Comparison of ENCODE assay signal across 20 cellular contexts in the genomic region with DNA sequence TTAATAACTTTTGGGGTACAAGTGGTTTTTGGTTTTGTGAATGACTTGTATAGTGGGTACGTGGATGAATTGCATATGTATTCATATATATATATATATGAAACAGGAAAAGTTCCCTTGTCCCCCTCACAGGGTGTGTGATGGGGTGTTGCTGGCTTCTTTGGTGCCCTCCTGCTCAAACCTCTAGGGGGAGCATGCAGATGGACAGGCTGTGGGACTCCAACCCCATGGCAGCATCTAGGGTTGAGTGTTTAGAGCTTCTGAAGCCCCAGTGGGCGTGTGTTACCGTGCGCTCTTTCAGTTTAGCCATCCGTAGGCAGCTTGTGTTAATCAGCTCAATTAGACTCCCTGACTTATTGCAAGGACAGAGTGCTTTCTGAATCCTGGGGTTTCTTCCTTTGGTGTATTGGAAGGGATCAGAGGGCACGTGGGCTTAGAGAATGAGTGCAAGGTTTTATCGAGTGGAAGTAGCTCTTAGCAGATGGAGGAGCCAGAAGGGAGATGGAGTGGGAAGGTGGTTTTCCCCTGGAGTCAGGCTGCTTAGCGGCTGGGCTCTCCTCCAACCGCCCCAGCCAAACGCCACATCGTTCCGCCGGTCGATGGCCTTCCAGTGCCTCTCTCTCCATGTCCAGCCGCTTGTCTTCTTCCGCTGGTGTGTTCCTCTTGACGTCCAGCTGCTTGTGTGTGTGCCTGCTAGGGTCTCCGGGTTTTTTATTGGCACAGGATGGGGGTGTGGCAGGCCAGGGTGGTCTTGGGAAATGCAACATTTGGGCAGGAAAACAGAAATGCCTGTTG.
DNase-seq lines count a peak whose midpoint lies in the region; ATAC-seq, FAIRE-seq and TF ChIP-seq lines count a peak whose summit lies in the region.
"Had no signal": no experiment of that assay in that cellular context is flagged by ENCODE, and none has a peak within 500 bp of the region (broad histone marks: within the 10 kb centered on the region; RNA-seq: fewer than 3 reads in every experiment).

No MANE protein-coding gene starts in this region.

- H3K4ac ChIP-seq in H9 (ENCODE audit: low read depth, low read length) = no peak overlapping the region

- no peak overlapping the region for H4K5ac ChIP-seq in H9 (ENCODE audit: insufficient read length, low read depth, low read length)

- no peak overlapping the region for H3K4me3 ChIP-seq in retinal pigment epithelial cell (ENCODE audit: low read length)
- H3K4me3 ChIP-seq: breast epithelium, gastrocnemius medialis, GM12878, tibial nerve had no signal

- H4K20me1 ChIP-seq in H9 (ENCODE audit: control insufficient read depth, insufficient read depth, insufficient read length) = no peaks in the 10 kb centered on the region

- no peak overlapping the region for H3K14ac ChIP-seq in H9 (ENCODE audit: insufficient read depth, low read length)

- H3K18ac ChIP-seq in H9 (ENCODE audit: insufficient read length, low read depth, low read length) = no peak overlapping the region

- no peaks in the 10 kb centered on the region for H3K79me2 ChIP-seq in H9 (ENCODE audit: insufficient read depth, low read length)

- no peak overlapping the region for H2BK5ac ChIP-seq in H9 (ENCODE audit: insufficient read length, low read length)

- H2AK5ac ChIP-seq in H9 (ENCODE audit: insufficient read length, low read length) = no peak overlapping the region

- H3K79me1 ChIP-seq in H9 (ENCODE audit: insufficient read depth, low read depth, low read length, poor library complexity, severe bottlenecking) = no peaks in the 10 kb centered on the region

- H3K4me2 ChIP-seq in H9 (ENCODE audit: insufficient read depth, insufficient read length, low read length) = no peak overlapping the region

- no peaks in the 10 kb centered on the region for H3K9me3 Mint-ChIP-seq in activated CD4-positive, alpha-beta T cell treated with anti-CD3 and anti-CD28 coated beads for 36 hours (ENCODE audit: low read depth)
- H3K9me3 Mint-ChIP-seq in H9 = no peaks in the 10 kb centered on the region; a peak in 3 of 5 replicates
- no peaks in the 10 kb centered on the region for H3K9me3 Mint-ChIP-seq in activated T-helper 2 cell treated with anti-CD3 and anti-CD28 coated beads, Interferon-gamma antibody, Interleukin-2, Interleukin-4, amounts not matched to agents 10 μg/mL and 5 μg/mL and 100 μg/mL, durations not matched to agents 14 hours and 24 hours and 36 hours
- H3K9me3 Mint-ChIP-seq: activated naive CD8-positive, alpha-beta T cell treated with anti-CD3 and anti-CD28 coated beads, Interleukin-2, amount 50 U/mL, for 24 hours; dendritic cell treated with granulocyte-macrophage colony-stimulating factor and Interleukin-4, amounts not matched to agents 40 ng/mL and 50 ng/mL, for 4 days; stimulated activated memory B cell treated with anti-CD40 and anti-IgM and Interleukin-4, amounts not matched to agents 10 μg/mL and 1 μg/mL and 100 μg/mL, for 72 hours had no signal

- POLR2A ChIA-PET in activated CD4-positive, alpha-beta T cell treated with anti-CD3 and anti-CD28 coated beads for 36 hours (lab: Charles Lee) = no interaction called here

- H3K27ac Mint-ChIP-seq in activated CD4-positive, alpha-beta T cell treated with anti-CD3 and anti-CD28 coated beads for 36 hours = no peak overlapping the region
- H3K27ac Mint-ChIP-seq in H9 = no peak overlapping the region
- no peak overlapping the region for H3K27ac Mint-ChIP-seq in activated T-helper 2 cell treated with anti-CD3 and anti-CD28 coated beads, Interferon-gamma antibody, Interleukin-2, Interleukin-4, amounts not matched to agents 10 μg/mL and 5 μg/mL and 100 μg/mL, durations not matched to agents 14 hours and 24 hours and 36 hours
- H3K27ac Mint-ChIP-seq: activated naive CD8-positive, alpha-beta T cell treated with anti-CD3 and anti-CD28 coated beads, Interleukin-2, amount 50 U/mL, for 24 hours; dendritic cell treated with granulocyte-macrophage colony-stimulating factor and Interleukin-4, amounts not matched to agents 40 ng/mL and 50 ng/mL, for 4 days; stimulated activated memory B cell treated with anti-CD40 and anti-IgM and Interleukin-4, amounts not matched to agents 10 μg/mL and 1 μg/mL and 100 μg/mL, for 72 hours had no signal

- no peak overlapping the region for H2BK12ac ChIP-seq in H9 (ENCODE audit: insufficient read length, low read depth, low read length)

- no peaks in the 10 kb centered on the region for H3K9me3 ChIP-seq in H9 (ENCODE audit: control insufficient read depth, low read depth, low read length)
- H3K9me3 ChIP-seq: breast epithelium, gastrocnemius medialis, tibial nerve had no signal

- no peaks in the 10 kb centered on the region for H3K36me3 Mint-ChIP-seq in activated CD4-positive, alpha-beta T cell treated with anti-CD3 and anti-CD28 coated beads for 36 hours (ENCODE audit: low read depth)
- 0 out of 7 replicates have a peak, but pooled peaks cover 0 to 1% (median 0%) of the 10 kb centered on the region in 3 experiments for H3K36me3 Mint-ChIP-seq in H9 (ENCODE audit: insufficient read depth in 1 of 3, low read depth in 3 of 3)
- H3K36me3 Mint-ChIP-seq in activated T-helper 2 cell treated with anti-CD3 and anti-CD28 coated beads, Interferon-gamma antibody, Interleukin-2, Interleukin-4, amounts not matched to agents 10 μg/mL and 5 μg/mL and 100 μg/mL, durations not matched to agents 14 hours and 24 hours and 36 hours (ENCODE audit: low read depth) = no peaks in the 10 kb centered on the region
- H3K36me3 Mint-ChIP-seq: stimulated activated memory B cell treated with anti-CD40 and anti-IgM and Interleukin-4, amounts not matched to agents 10 μg/mL and 1 μg/mL and 100 μg/mL, for 72 hours had no signal

- H3K27me3 Mint-ChIP-seq in activated CD4-positive, alpha-beta T cell treated with anti-CD3 and anti-CD28 coated beads for 36 hours = peaks cover 2% of the 10 kb centered on the region
- no peaks in the 10 kb centered on the region; the same call in 1 of the 2 replicates for H3K27me3 Mint-ChIP-seq in H9 (ENCODE audit: low read depth)
- H3K27me3 Mint-ChIP-seq in activated T-helper 2 cell treated with anti-CD3 and anti-CD28 coated beads, Interferon-gamma antibody, Interleukin-2, Interleukin-4, amounts not matched to agents 10 μg/mL and 5 μg/mL and 100 μg/mL, durations not matched to agents 14 hours and 24 hours and 36 hours (ENCODE audit: low read depth) = no peaks in the 10 kb centered on the region

- H3K56ac ChIP-seq in H9 (ENCODE audit: insufficient read length, low read depth, low read length) = no peak overlapping the region

- no peak overlapping the region for H2AFZ ChIP-seq in H9 (ENCODE audit: low read length)

- H3T11ph ChIP-seq in H9 (ENCODE audit: low read length) = no peak overlapping the region

- H3K4me1 ChIP-seq in H9 (ENCODE audit: insufficient read depth, low read length) = peaks cover 11% of the 10 kb centered on the region; the same call in 1 of the 2 replicates
- H3K4me1 ChIP-seq: breast epithelium, gastrocnemius medialis had no signal

- no peaks in the 10 kb centered on the region for H3K23me2 ChIP-seq in H9 (ENCODE audit: insufficient read length, low read depth, low read length, poor library complexity, severe bottlenecking)

- H2BK15ac ChIP-seq in H9 (ENCODE audit: low read depth, low read length) = no peak overlapping the region

- CTCF ChIA-PET in activated CD4-positive, alpha-beta T cell treated with anti-CD3 and anti-CD28 coated beads for 36 hours (lab: Charles Lee) = no interaction called here

- no peak overlapping the region for H3K23ac ChIP-seq in H9 (ENCODE audit: insufficient read length, low read depth, low read length)

- FAIRE-seq in HTR-8/SVneo (lab: Jason Lieb, UNC) = no peak
- FAIRE-seq: GM12878 had no signal

- no peak overlapping the region for H3K9ac ChIP-seq in H9 (ENCODE audit: extremely low read depth, insufficient read length, low read length)

- TF ChIP-seq CTCF in H9 (conservative IDR thresholded peaks at IDR 0.05) (peak; percentile 60), retinal pigment epithelial cell (conservative IDR thresholded peaks at IDR 0.05; ENCODE audit: low read depth, low read length) (peak; percentile 45)

- peak; percentile 5 for DNase-seq in activated CD4-positive, alpha-beta T cell treated with anti-CD3 and anti-CD28 coated beads for 36 hours
- no peak for DNase-seq in activated CD4-positive, alpha-beta T cell treated with anti-CD3 and anti-CD28 coated beads, Interleukin-2, amount 50 U/mL, for 4 hours
- DNase-seq in H9 (peak; percentile 45), SK-MEL-5 (ENCODE audit: low read depth, low spot score) (peak; percentile 38), retinal pigment epithelial cell (ENCODE audit: low read depth) (no peak), NCI-H1436 treated with DMSO at 0.1 percent for 48 hours (lab: John Stamatoyannopoulos, UW) (no peak), HTR-8/SVneo (ENCODE audit: insufficient read length, low spot score) (no peak)
- DNase-seq in activated T-helper 2 cell treated with anti-CD3 and anti-CD28 coated beads, Interferon-gamma antibody, Interleukin-2, Interleukin-4, amounts not matched to agents 10 μg/mL and 5 μg/mL and 100 μg/mL, durations not matched to agents 14 hours and 24 hours and 36 hours (ENCODE audit: low spot score) = no peak
- DNase-seq: activated naive CD8-positive, alpha-beta T cell treated with anti-CD3 and anti-CD28 coated beads, Interleukin-2, amount 50 U/mL, for 24 hours; gastrocnemius medialis; Kasumi-1; NCI-H1105 treated with DMSO at 0.1 percent for 48 hours; NCI-H2171 treated with DMSO at 0.1 percent for 48 hours; right cardiac atrium; stimulated activated CD4-positive, alpha-beta T cell treated with anti-CD3 and anti-CD28 coated beads, Interleukin-15, amount 100 ng/mL, for 24 hours had no signal

- no peaks in the 10 kb centered on the region for H3K4me1 Mint-ChIP-seq in activated CD4-positive, alpha-beta T cell treated with anti-CD3 and anti-CD28 coated beads for 36 hours
- peaks cover 39 to 53% of the 10 kb centered on the region in 2 experiments for H3K4me1 Mint-ChIP-seq in H9
- no peaks in the 10 kb centered on the region for H3K4me1 Mint-ChIP-seq in activated T-helper 2 cell treated with anti-CD3 and anti-CD28 coated beads, Interferon-gamma antibody, Interleukin-2, Interleukin-4, amounts not matched to agents 10 μg/mL and 5 μg/mL and 100 μg/mL, durations not matched to agents 14 hours and 24 hours and 36 hours (ENCODE audit: low read depth)
- H3K4me1 Mint-ChIP-seq: activated naive CD8-positive, alpha-beta T cell treated with anti-CD3 and anti-CD28 coated beads, Interleukin-2, amount 50 U/mL, for 24 hours; stimulated activated memory B cell treated with anti-CD40 and anti-IgM and Interleukin-4, amounts not matched to agents 10 μg/mL and 1 μg/mL and 100 μg/mL, for 72 hours had no signal

- H3K27ac ChIP-seq in H9 (ENCODE audit: insufficient read length, low read depth, low read length) = no peak overlapping the region
- H3K27ac ChIP-seq: breast epithelium, gastrocnemius medialis, tibial nerve had no signal

- H2BK120ac ChIP-seq in H9 (ENCODE audit: low read depth, low read length, poor library complexity, severe bottlenecking) = no peak overlapping the region

- no peak for ATAC-seq in activated CD4-positive, alpha-beta T cell treated with anti-CD3 and anti-CD28 coated beads for 36 hours
- ATAC-seq: activated naive CD8-positive, alpha-beta T cell treated with anti-CD3 and anti-CD28 coated beads, Interleukin-2, amount 50 U/mL, for 24 hours; gastrocnemius medialis; GM12878; right cardiac atrium; stimulated activated memory B cell treated with anti-CD40 and anti-IgM and Interleukin-4, amounts not matched to agents 10 μg/mL and 1 μg/mL and 100 μg/mL, for 72 hours had no signal

- WGBS in H9 (ENCODE audit: extremely low coverage, insufficient read length, low lambda C conversion rate) = no CpG with 5 or more reads among the region's 18 CpGs

- H4K91ac ChIP-seq in H9 (ENCODE audit: insufficient read length, low read depth, low read length) = no peak overlapping the region

- H2BK20ac ChIP-seq in H9 (ENCODE audit: low read depth, low read length, poor library complexity, severe bottlenecking) = no peak overlapping the region

- intact Hi-C loops in activated CD4-positive, alpha-beta T cell treated with anti-CD3 and anti-CD28 coated beads for 36 hours (cut with DNase I, micrococcal nuclease) = no loop called here
- intact Hi-C loops in activated T-helper 2 cell treated with anti-CD3 and anti-CD28 coated beads, Interferon-gamma antibody, Interleukin-2, Interleukin-4, amounts not matched to agents 10 μg/mL and 5 μg/mL and 100 μg/mL, durations not matched to agents 14 hours and 24 hours and 36 hours (cut with micrococcal nuclease) = no loop called here

- in situ Hi-C loops in SK-MEL-5 (cut with HindIII; ENCODE audit: low pct_unique_long_range_greater_than_20kb, low sequenced_read_pairs) = no loop called here

- H3K4me3 Mint-ChIP-seq in activated CD4-positive, alpha-beta T cell treated with anti-CD3 and anti-CD28 coated beads for 36 hours = no peak overlapping the region
- H3K4me3 Mint-ChIP-seq in H9 = no peak overlapping the region
- no peak overlapping the region for H3K4me3 Mint-ChIP-seq in activated T-helper 2 cell treated with anti-CD3 and anti-CD28 coated beads, Interferon-gamma antibody, Interleukin-2, Interleukin-4, amounts not matched to agents 10 μg/mL and 5 μg/mL and 100 μg/mL, durations not matched to agents 14 hours and 24 hours and 36 hours (ENCODE audit: low read depth)
- H3K4me3 Mint-ChIP-seq: activated naive CD8-positive, alpha-beta T cell treated with anti-CD3 and anti-CD28 coated beads, Interleukin-2, amount 50 U/mL, for 24 hours; dendritic cell treated with granulocyte-macrophage colony-stimulating factor and Interleukin-4, amounts not matched to agents 40 ng/mL and 50 ng/mL, for 4 days; stimulated activated memory B cell treated with anti-CD40 and anti-IgM and Interleukin-4, amounts not matched to agents 10 μg/mL and 1 μg/mL and 100 μg/mL, for 72 hours had no signal

- H4K8ac ChIP-seq in H9 (replicated peaks; ENCODE audit: insufficient read length, low read depth, low read length) = no peak overlapping the region

- no peaks in the 10 kb centered on the region for H3K27me3 ChIP-seq in H9 (ENCODE audit: insufficient read depth, low read length)
- H3K27me3 ChIP-seq: breast epithelium, gastrocnemius medialis, tibial nerve had no signal

Comparison
In these comparisons a context has a peak if more than half of its experiments do, and no peak if none do; other contexts are left out.
1. DNase-seq: peak in activated CD4-positive, alpha-beta T cell treated with anti-CD3 and anti-CD28 coated beads for 36 hours (single experiment), H9 (single experiment) and SK-MEL-5 (single experiment); none in activated CD4-positive, alpha-beta T cell treated with anti-CD3 and anti-CD28 coated beads, Interleukin-2, amount 50 U/mL, for 4 hours (0 of 2), retinal pigment epithelial cell (single experiment), NCI-H1436 treated with DMSO at 0.1 percent for 48 hours (single experiment), activated T-helper 2 cell treated with anti-CD3 and anti-CD28 coated beads, Interferon-gamma antibody, Interleukin-2, Interleukin-4, amounts not matched to agents 10 μg/mL and 5 μg/mL and 100 μg/mL, durations not matched to agents 14 hours and 24 hours and 36 hours (single experiment) and HTR-8/SVneo (single experiment).